Comparison of ENCODE assay signal across 10 cellular contexts in the genomic region with DNA sequence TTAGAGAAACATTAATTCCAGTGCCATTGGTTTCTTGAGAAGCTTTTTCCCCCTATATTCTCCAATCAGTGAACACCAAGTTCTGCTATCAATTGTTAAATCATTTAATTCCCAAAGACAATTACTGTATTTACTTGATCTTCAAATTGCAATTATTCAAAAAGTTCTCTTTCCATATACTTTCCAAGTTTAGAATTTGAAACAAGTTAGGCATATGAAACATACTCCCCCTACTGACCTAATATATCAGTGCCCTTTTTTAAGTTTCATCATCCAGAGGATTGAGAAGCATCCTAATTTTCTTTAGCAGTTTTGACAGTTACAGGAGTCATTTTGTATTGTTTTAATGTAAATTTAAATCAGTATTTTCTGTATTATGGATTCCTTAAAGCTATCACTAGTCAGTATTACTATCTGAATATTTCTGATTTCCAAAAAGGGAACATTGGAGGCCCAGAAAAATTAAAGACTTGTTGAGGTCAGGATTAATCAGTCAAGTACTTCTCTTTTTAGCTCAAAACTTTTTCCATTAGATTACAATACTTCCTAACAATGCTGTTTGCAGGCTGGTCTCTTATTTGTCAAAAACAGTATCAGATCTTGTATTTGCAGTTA. TPM values are rescaled to one million over a fixed set of nuclear protein-coding genes. Genes with fewer than 3 reads are reported as not detected.
DNase-seq lines count a peak whose midpoint lies in the region; ATAC-seq and TF ChIP-seq lines count a peak whose summit lies in the region.
"Had no signal": no experiment of that assay in that cellular context is flagged by ENCODE, and none has a peak within 500 bp of the region (broad histone marks: within the 10 kb centered on the region; RNA-seq: fewer than 3 reads in every experiment).

No MANE protein-coding gene starts in this region.

- H3K27ac ChIP-seq in HCT116 (ENCODE audit: low read depth, low read length) (no peak overlapping the region), thyroid gland (no peak overlapping the region)

- H3K4me2 ChIP-seq in HCT116 (ENCODE audit: low read length), result no peak overlapping the region

- DNase-seq in BE2C, result no peak
- DNase-seq in HCT116 (ENCODE audit: low read depth, low spot score), result peak; percentile 18
- peak; percentile 18 for DNase-seq in SW480 (ENCODE audit: low spot score)
- peak; percentile 34 for DNase-seq in iris pigment epithelial cell (ENCODE audit: low read depth)
- DNase-seq in thyroid gland, result no peak
- DNase-seq: naive B cell had no signal

- no TSS peak for BruUV-seq in HCT116 (replicated peaks; lab: Mats Ljungman, UMichigan)

- H3K9ac ChIP-seq in HCT116 (ENCODE audit: low read length), result no peak overlapping the region

- no peaks in the 10 kb centered on the region for H3K9me2 ChIP-seq in HCT116 (ENCODE audit: insufficient read depth)

- H3K4me1 ChIP-seq in BE2C, result no peaks in the 10 kb centered on the region
- H3K4me1 ChIP-seq in HCT116 (ENCODE audit: control insufficient read depth in 1 of 2, insufficient read depth in 2 of 2, low read length in 2 of 2), result peaks cover 0 to 5% of the 10 kb centered on the region in 2 experiments; a peak in 1 of 4 replicates
- no peaks in the 10 kb centered on the region for H3K4me1 ChIP-seq in thyroid gland
- H3K4me1 ChIP-seq: HAP-1 had no signal

- no peaks in the 10 kb centered on the region for H4K20me1 ChIP-seq in HCT116 (ENCODE audit: insufficient read depth)

- H3K36me3 ChIP-seq in BE2C (no peaks in the 10 kb centered on the region), HCT116 (ENCODE audit: control insufficient read depth in 1 of 2, insufficient read depth in 2 of 2, low read length in 2 of 2) (no peaks in the 10 kb centered on the region), thyroid gland (no peaks in the 10 kb centered on the region)

- peak; percentile 66 for TF ChIP-seq RAD21 in HCT116 (IDR thresholded peaks at IDR 0.05; ENCODE audit: low read depth)

- intact Hi-C loops in HCT116 (cut with micrococcal nuclease) (loop anchor here (1.0 kb wide), 1 partner anchor 139 kb away; no protein-coding TSS in a partner anchor), thyroid gland (cut with DNase I) (no loop called here)

- TF ChIP-seq CTCF in BE2C (IDR thresholded peaks at IDR 0.05; ENCODE audit: low read depth, low read length) (peak; percentile 66), HCT116 (IDR thresholded peaks at IDR 0.05 in 2 of 3, conservative IDR thresholded peaks at IDR 0.05 in 1 of 3; ENCODE audit: borderline replicate concordance in 1 of 3, insufficient read depth in 1 of 3, low read depth in 2 of 3, low read length in 2 of 3) (peak; percentile 67 to 73 (median 69); a peak in 5 of 6 replicates), thyroid gland (IDR thresholded peaks at IDR 0.05) (peak in 3 of 6 experiments; percentile 40 to 52 (median 45))

- no peak overlapping the region for H3K4me3 ChIP-seq in BE2C (ENCODE audit: low read depth, low read length)
- no peak overlapping the region for H3K4me3 ChIP-seq in HCT116 (replicated peaks in 1 of 2; ENCODE audit: low read depth in 1 of 2, low read length in 2 of 2)
- no peak overlapping the region for H3K4me3 ChIP-seq in thyroid gland (replicated peaks in 1 of 3)
- H3K4me3 ChIP-seq: HAP-1 had no signal

- ATAC-seq in HCT116 (no peak), HG03520 (IDR thresholded peaks at IDR 0.05; ENCODE audit: unreplicated experiment) (no peak), HG03469 (IDR thresholded peaks at IDR 0.05; ENCODE audit: unreplicated experiment) (no peak), HG02571 (IDR thresholded peaks at IDR 0.05; ENCODE audit: unreplicated experiment) (no peak)

- POLR2A ChIA-PET in HCT116 (lab: Charles Lee), result no interaction called here

- H3K27me3 ChIP-seq in BE2C, result peaks cover 6% of the 10 kb centered on the region; the same call in 1 of the 2 replicates
- no peaks in the 10 kb centered on the region for H3K27me3 ChIP-seq in HCT116 (ENCODE audit: insufficient read depth, low read length)
- no peaks in the 10 kb centered on the region for H3K27me3 ChIP-seq in thyroid gland

- no peaks in the 10 kb centered on the region for H3K79me2 ChIP-seq in HCT116 (ENCODE audit: insufficient read depth, low read length)

- H3K9me3 ChIP-seq in BE2C, result no peaks in the 10 kb centered on the region
- no peaks in the 10 kb centered on the region for H3K9me3 ChIP-seq in HCT116 (ENCODE audit: control insufficient read depth in 1 of 2, insufficient read depth in 1 of 2, low read depth in 1 of 2, low read length in 2 of 2)
- no peaks in the 10 kb centered on the region for H3K9me3 ChIP-seq in thyroid gland
- H3K9me3 ChIP-seq: HAP-1 had no signal

- H2AFZ ChIP-seq in HCT116 (ENCODE audit: low read depth, low read length, poor library complexity, severe bottlenecking), result no peak overlapping the region

- TF ChIP-seq POLR2A in HCT116 (IDR thresholded peaks at IDR 0.05; ENCODE audit: borderline replicate concordance, extremely low read depth, insufficient read depth, insufficient read length) (no peak), thyroid gland (IDR thresholded peaks at IDR 0.05) (no peak)

- CTCF ChIA-PET in HCT116 (lab: Charles Lee), result interaction anchor here (1.5 kb wide), 1 partner anchor 18 kb away, joined by 6 read pairs; the partner anchor contains the start of gene CCDC43

- RAD21 ChIA-PET in HCT116 (lab: Charles Lee; ENCODE audit: low non-redundant PET in 1 of 2, low total read pairs in 2 of 2, uncharacterized antibody in 2 of 2, unreplicated experiment in 2 of 2), result interaction anchor here in 1 of 2 experiments (0.7 kb wide), 1 partner anchor 90 kb away, joined by 3 read pairs; no protein-coding TSS in a partner anchor

TF ChIP-seq in HCT116, 20 proteins besides CTCF, POLR2A, EP300 and RAD21:
- TF ChIP-seq, protein P1, sequence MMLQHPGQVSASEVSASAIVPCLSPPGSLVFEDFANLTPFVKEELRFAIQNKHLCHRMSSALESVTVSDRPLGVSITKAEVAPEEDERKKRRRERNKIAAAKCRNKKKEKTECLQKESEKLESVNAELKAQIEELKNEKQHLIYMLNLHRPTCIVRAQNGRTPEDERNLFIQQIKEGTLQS (IDR thresholded peaks at IDR 0.05), result peak; percentile 39; the same call in 1 of the 2 replicates
- no peak for TF ChIP-seq SP1 (IDR thresholded peaks at IDR 0.05; ENCODE audit: low read depth)
- peak; percentile 33; the same call in 1 of the 2 replicates for TF ChIP-seq CEBPB (IDR thresholded peaks at IDR 0.05; ENCODE audit: low read depth)

RNA-seq across cellular contexts. Expression of gene MEIOC, which starts 16.3 kb away (rescaled TPM):
- 2.1 TPM for polyA plus RNA-seq in BE2C (2012; ENCODE audit: insufficient read depth, insufficient read length, low read depth)
- not detected for total RNA-seq in HCT116 (2021; ENCODE audit: unreplicated experiment)
- polyA plus RNA-seq in HCT116 (2012), result 0.05 and 0.08 TPM in 2 replicates
- under 1 TPM in 2 of 4 donors, not detected in 2; 0.27 to 0.33 TPM for total RNA-seq in thyroid gland

RNA-seq across cellular contexts. Expression of gene CCDC43, which starts 17.0 kb away (rescaled TPM):
- 25.7 TPM for polyA plus RNA-seq in BE2C (2012; ENCODE audit: insufficient read depth, insufficient read length, low read depth)
- total RNA-seq in HCT116 (2021; ENCODE audit: unreplicated experiment) (33.0 TPM), thyroid gland (10 to 100 TPM; 15.7 to 21.0 (median 18.8) TPM)
- polyA plus RNA-seq in HCT116 (2012), result 12.7 and 15.2 TPM in 2 replicates

RNA-seq across cellular contexts. Expression of gene DBF4B, which starts 35.9 kb away (rescaled TPM):
- 8.3 TPM for polyA plus RNA-seq in BE2C (2012; ENCODE audit: insufficient read depth, insufficient read length, low read depth)
- total RNA-seq in HCT116 (2021; ENCODE audit: unreplicated experiment), result 26.1 TPM
- 11.4 and 16.2 TPM in 2 replicates for polyA plus RNA-seq in HCT116 (2012)
- 1 to 10 TPM; 2.4 to 8.0 (median 5.1) TPM for total RNA-seq in thyroid gland

Comparison
In these comparisons a context has a peak if more than half of its experiments do, and no peak if none do; other contexts are left out.
1. DNase-seq: peak in HCT116 (single experiment), SW480 (single experiment) and iris pigment epithelial cell (single experiment); none in BE2C (single experiment) and thyroid gland (0 of 2).